14 cellular contexts compared by ENCODE assay signal in genomic region chr2:195543063-195543462, GRCh38.
DNase-seq lines count a peak whose midpoint lies in the region; ATAC-seq, FAIRE-seq and TF ChIP-seq lines count a peak whose summit lies in the region.
"Had no signal": no experiment of that assay in that cellular context is flagged by ENCODE, and none has a peak within 500 bp of the region (broad histone marks: within the 10 kb centered on the region; RNA-seq: fewer than 3 reads in every experiment).

No MANE protein-coding gene starts in this region.

- peak overlapping the region; percentile 62; the same call in 1 of the 2 replicates for H4K91ac ChIP-seq in IMR-90 (ENCODE audit: insufficient read depth, low read depth, low read length)

- no peak overlapping the region for H2AK9ac ChIP-seq in IMR-90 (replicated peaks; ENCODE audit: low read depth, low read length, poor library complexity)

- H3K27me3 Mint-ChIP-seq in activated CD4-positive, alpha-beta T cell treated with anti-CD3 and anti-CD28 coated beads for 36 hours, result no peaks in the 10 kb centered on the region
- H3K27me3 Mint-ChIP-seq in T-cell, result no peaks in the 10 kb centered on the region

- peak overlapping the region; percentile 70; the same call in 2 of the 3 replicates for H2BK15ac ChIP-seq in IMR-90 (ENCODE audit: low read depth, low read length)

- H3K27ac ChIP-seq in IMR-90 (ENCODE audit: insufficient read depth, low read length) (no peak overlapping the region), K562 (ENCODE audit: extremely low read depth, low read depth, low read length) (no peak overlapping the region)
- H3K27ac ChIP-seq: upper lobe of right lung had no signal

- no peak overlapping the region for H3K56ac ChIP-seq in IMR-90 (ENCODE audit: extremely low read depth, insufficient read depth, low read length)

- no peak overlapping the region for H3K23ac ChIP-seq in IMR-90 (ENCODE audit: low read depth, low read length)

- TF ChIP-seq CTCF in IMR-90 (conservative IDR thresholded peaks at IDR 0.05; ENCODE audit: low read depth, low read length), result no peak
- no peak for TF ChIP-seq CTCF in K562 (IDR thresholded peaks at IDR 0.05 in 2 of 3, conservative IDR thresholded peaks at IDR 0.05 in 1 of 3; ENCODE audit: insufficient read depth in 2 of 3, low read depth in 1 of 3, low read length in 3 of 3)

- H3K4me1 ChIP-seq in IMR-90 (ENCODE audit: control insufficient read depth, insufficient read depth, low read length) (no peaks in the 10 kb centered on the region; the same call in 1 of the 2 replicates), K562 (replicated peaks in 1 of 2; ENCODE audit: control insufficient read depth in 2 of 2, insufficient read depth in 2 of 2, low read length in 2 of 2) (0 out of 5 replicates have a peak, but pooled peaks cover 0 to 2% of the 10 kb centered on the region in 2 experiments)
- H3K4me1 ChIP-seq: upper lobe of right lung had no signal

- peak; percentile 7 for ATAC-seq in activated CD4-positive, alpha-beta T cell treated with anti-CD3 and anti-CD28 coated beads for 36 hours
- ATAC-seq in IMR-90 (ENCODE audit: low read depth), result no peak
- ATAC-seq in T-cell (replicated peaks in 1 of 4), result peak in 3 of 4 experiments; percentile 28 to 53 (median 45)
- ATAC-seq in K562, result peak; percentile 58
- ATAC-seq in HG03280 (IDR thresholded peaks at IDR 0.05; ENCODE audit: unreplicated experiment), result no peak
- ATAC-seq: left ventricle myocardium superior, upper lobe of right lung had no signal

- DNase-seq in activated CD4-positive, alpha-beta T cell treated with anti-CD3 and anti-CD28 coated beads for 36 hours, result no peak
- DNase-seq in activated CD4-positive, alpha-beta T cell treated with anti-CD3 and anti-CD28 coated beads, Interleukin-2, amount 50 U/mL, for 48 hours, result no peak
- DNase-seq in IMR-90, result no peak
- no peak for DNase-seq in T-cell
- DNase-seq in K562 (ENCODE audit: extremely low read depth in 1 of 4, low spot score in 3 of 4), result no peak
- no peak for DNase-seq in NCI-H774 (lab: John Stamatoyannopoulos, UW)
- DNase-seq in medulla oblongata (ENCODE audit: extremely low spot score), result no peak
- DNase-seq: 8988T, COR-L47, GDM1, left ventricle myocardium superior, upper lobe of right lung had no signal

- no peaks in the 10 kb centered on the region for H3K36me3 ChIP-seq in IMR-90 (ENCODE audit: control insufficient read depth, insufficient read depth, low read length)
- no peaks in the 10 kb centered on the region for H3K36me3 ChIP-seq in K562 (ENCODE audit: control insufficient read depth, insufficient read depth, low read length)
- H3K36me3 ChIP-seq: upper lobe of right lung had no signal

- H3K9me1 ChIP-seq in IMR-90 (ENCODE audit: insufficient read depth, low read length), result no peaks in the 10 kb centered on the region
- no peaks in the 10 kb centered on the region for H3K9me1 ChIP-seq in K562 (ENCODE audit: control insufficient read depth, insufficient read depth, low read length)

- WGBS in IMR-90 (ENCODE audit: extremely low coverage in 2 of 2, insufficient read length in 1 of 2), 2 experiments, result 60% methylated on average over 1 of the region's 2 CpGs; no CpG with 5 or more reads in 1 of the 2 experiments
- WGBS in K562 (ENCODE audit: insufficient coverage, low coverage, missing lambda C conversion rate), result 86% methylated on average over 2 of the region's 2 CpGs

- no peak overlapping the region for H2BK5ac ChIP-seq in IMR-90 (ENCODE audit: low read depth, low read length, poor library complexity, severe bottlenecking)

- no peak overlapping the region for H3K4me3 ChIP-seq in IMR-90 (ENCODE audit: insufficient read depth, low read depth, low read length)
- no peak overlapping the region for H3K4me3 ChIP-seq in K562
- H3K4me3 ChIP-seq: upper lobe of right lung had no signal

- H3K14ac ChIP-seq in IMR-90 (replicated peaks; ENCODE audit: low read depth, low read length), result no peak overlapping the region

- no peak for TF ChIP-seq POLR2A in IMR-90 (IDR thresholded peaks at IDR 0.05; ENCODE audit: low read depth, low read length)
- TF ChIP-seq POLR2A in K562 (conservative IDR thresholded peaks at IDR 0.05), result no peak

- H3K79me2 ChIP-seq in K562 (ENCODE audit: control insufficient read depth, insufficient read depth, low read length), result no peaks in the 10 kb centered on the region

- H3K4ac ChIP-seq in IMR-90 (ENCODE audit: low read depth, low read length), result peak overlapping the region; percentile 35; the same call in 1 of the 2 replicates

- in situ Hi-C loops in IMR-90 (cut with MboI; ENCODE audit: low sequenced_read_pairs) (no loop called here), K562 (cut with MboI) (no loop called here)

- H4K8ac ChIP-seq in IMR-90 (ENCODE audit: low read depth in 2 of 2, low read length in 2 of 2), result no peak overlapping the region

- no peak for TF ChIP-seq EP300 in K562 (IDR thresholded peaks at IDR 0.05; ENCODE audit: low read length)

- peak overlapping the region; percentile 5 for H3K4me3 Mint-ChIP-seq in activated CD4-positive, alpha-beta T cell treated with anti-CD3 and anti-CD28 coated beads for 36 hours
- peak overlapping the region in 2 of 3 donors; percentile 4 to 55 for H3K4me3 Mint-ChIP-seq in T-cell

- TF ChIP-seq RAD21 in IMR-90 (IDR thresholded peaks at IDR 0.05; ENCODE audit: low read length) (no peak), K562 (CRISPR knock-in tag; conservative IDR thresholded peaks at IDR 0.05 in 1 of 2, IDR thresholded peaks at IDR 0.05 in 1 of 2) (no peak)

- H3K4me1 Mint-ChIP-seq in activated CD4-positive, alpha-beta T cell treated with anti-CD3 and anti-CD28 coated beads for 36 hours, result peaks cover 66% of the 10 kb centered on the region
- peaks cover 51 to 63% (median 62%) of the 10 kb centered on the region in 3 donors for H3K4me1 Mint-ChIP-seq in T-cell

- 0 out of 2 replicates have a peak overlapping the region, but pooled peaks have one; percentile 3 for H2AK5ac ChIP-seq in IMR-90 (ENCODE audit: low read depth, low read length)

- dilution Hi-C loops in IMR-90 (cut with HindIII; ENCODE audit: low sequenced_read_pairs, unreplicated experiment), result no loop called here

- no peaks in the 10 kb centered on the region for H3K27me3 ChIP-seq in IMR-90 (ENCODE audit: control insufficient read depth, insufficient read depth, low read length)
- no peaks in the 10 kb centered on the region for H3K27me3 ChIP-seq in K562 (ENCODE audit: control insufficient read depth in 2 of 2, insufficient read depth in 2 of 2, low read length in 2 of 2)
- H3K27me3 ChIP-seq: upper lobe of right lung had no signal

- POLR2A ChIA-PET in activated CD4-positive, alpha-beta T cell treated with anti-CD3 and anti-CD28 coated beads for 36 hours (lab: Charles Lee), result interaction anchor here (0.7 to 1.2 kb wide), 2 partner anchors 9 to 115 kb away, joined by 3 to 4 read pairs; no protein-coding TSS in a partner anchor
- POLR2A ChIA-PET in IMR-90 (lab: Charles Lee; ENCODE audit: unreplicated experiment) (no interaction called here), T-cell (lab: Charles Lee) (interaction anchor here (0.5 to 1.0 kb wide), 4 partner anchors 10 to 1023 kb away, joined by 3 read pairs; partner anchors contain the start of gene SLC39A10 (in 1 of the 2)), K562 (lab: Yijun Ruan, JAX) (no interaction called here)

- no peak for FAIRE-seq in K562 (lab: Jason Lieb, UNC)
- FAIRE-seq: HTR-8/SVneo had no signal

- no peak overlapping the region for H4K5ac ChIP-seq in IMR-90 (ENCODE audit: low read depth, low read length)

- CTCF ChIA-PET in activated CD4-positive, alpha-beta T cell treated with anti-CD3 and anti-CD28 coated beads for 36 hours (lab: Charles Lee), result interaction anchor here (0.7 to 4.9 kb wide), 5 partner anchors 8 to 185 kb away, joined by 3 to 33 read pairs (median 4); partner anchors contain the start of gene SLC39A10
- CTCF ChIA-PET in IMR-90 (lab: Yijun Ruan, JAX), result no interaction called here
- CTCF ChIA-PET in T-cell (lab: Charles Lee), result interaction anchor here in 1 of 2 donors (0.6 to 1.4 kb wide), 4 partner anchors 15 to 1901 kb away, joined by 3 to 7 read pairs (median 4); no protein-coding TSS in a partner anchor
- CTCF ChIA-PET in K562 (lab: Yijun Ruan, JAX; ENCODE audit: low intra/inter-chr PET ratio), result no interaction called here

- H2AFZ ChIP-seq in IMR-90 (replicated peaks; ENCODE audit: low read length, poor library complexity), result no peak overlapping the region
- peak overlapping the region; percentile 51; the same call in 1 of the 2 replicates for H2AFZ ChIP-seq in K562 (ENCODE audit: low read depth, low read length)

- no TSS peak for BruUV-seq in IMR-90 (replicated peaks; lab: Mats Ljungman, UMichigan)
- no TSS peak for BruUV-seq in K562 (replicated peaks; lab: Mats Ljungman, UMichigan)

- intact Hi-C loops in activated CD4-positive, alpha-beta T cell treated with anti-CD3 and anti-CD28 coated beads for 36 hours (cut with DNase I, micrococcal nuclease), result loop anchor here in 1 of 2 experiments (5.0 kb wide), 1 partner anchor 669 kb away; no protein-coding TSS in a partner anchor
- intact Hi-C loops in IMR-90 (cut with micrococcal nuclease) (no loop called here), K562 (cut with micrococcal nuclease) (no loop called here)

- H3K9me3 ChIP-seq in IMR-90 (ENCODE audit: control insufficient read depth, insufficient read depth, low read length) (no peaks in the 10 kb centered on the region), K562 (replicated peaks; ENCODE audit: control insufficient read depth, insufficient read depth, low read depth, low read length) (peaks cover 2% of the 10 kb centered on the region; the same call in 1 of the 2 replicates)
- H3K9me3 ChIP-seq: upper lobe of right lung had no signal

- H3K79me1 ChIP-seq in IMR-90 (ENCODE audit: low read depth in 1 of 2, low read length in 2 of 2), result no peaks in the 10 kb centered on the region

- peak overlapping the region; percentile 96 for H3K27ac Mint-ChIP-seq in activated CD4-positive, alpha-beta T cell treated with anti-CD3 and anti-CD28 coated beads for 36 hours
- peak overlapping the region; percentile 85 to 89 for H3K27ac Mint-ChIP-seq in T-cell

- no peak overlapping the region; the same call in 1 of the 2 replicates for H3K18ac ChIP-seq in IMR-90 (ENCODE audit: low read depth, low read length)

- H2BK120ac ChIP-seq in IMR-90 (ENCODE audit: low read depth, low read length), result peak overlapping the region; percentile 59

- H4K20me1 ChIP-seq in IMR-90 (ENCODE audit: insufficient read depth, low read length) (no peaks in the 10 kb centered on the region), K562 (replicated peaks; ENCODE audit: control insufficient read depth, insufficient read depth, low read length) (no peaks in the 10 kb centered on the region)

- no peak overlapping the region for H3K4me2 ChIP-seq in IMR-90 (ENCODE audit: low read depth, low read length)
- H3K4me2 ChIP-seq in K562 (ENCODE audit: insufficient read depth, low read length), result no peak overlapping the region

- peaks cover 22% of the 10 kb centered on the region for H3K9me3 Mint-ChIP-seq in activated CD4-positive, alpha-beta T cell treated with anti-CD3 and anti-CD28 coated beads for 36 hours (ENCODE audit: low read depth)
- peaks cover 3 to 15% (median 9%) of the 10 kb centered on the region in 3 donors for H3K9me3 Mint-ChIP-seq in T-cell

- H3K9ac ChIP-seq in IMR-90 (ENCODE audit: low read depth, low read length) (no peak overlapping the region), K562 (ENCODE audit: insufficient read depth in 1 of 2, low read depth in 2 of 2, low read length in 2 of 2) (no peak overlapping the region)

- H2BK20ac ChIP-seq in IMR-90 (ENCODE audit: low read depth, low read length), result peak overlapping the region; percentile 14

- peaks cover 24% of the 10 kb centered on the region for H3K36me3 Mint-ChIP-seq in activated CD4-positive, alpha-beta T cell treated with anti-CD3 and anti-CD28 coated beads for 36 hours (ENCODE audit: low read depth)
- H3K36me3 Mint-ChIP-seq in T-cell, result peaks cover 8% of the 10 kb centered on the region

Comparison
In these comparisons a context has a peak if more than half of its experiments do, and no peak if none do; other contexts are left out.
1. ATAC-seq: peak in activated CD4-positive, alpha-beta T cell treated with anti-CD3 and anti-CD28 coated beads for 36 hours (single experiment), T-cell (3 of 4) and K562 (single experiment); none in IMR-90 (single experiment) and HG03280 (single experiment).
2. POLR2A ChIA-PET loops: an anchor here in activated CD4-positive, alpha-beta T cell treated with anti-CD3 and anti-CD28 coated beads for 36 hours (0.7 to 1.2 kb wide) and T-cell (0.5 to 1.0 kb wide); none called in IMR-90 and K562.